Comparison of ENCODE assay signal across 14 cellular contexts in genomic region chr6:93786474-93787330, GRCh38.
DNase-seq lines count a peak whose midpoint lies in the region; TF ChIP-seq lines count a peak whose summit lies in the region.
"Had no signal": no experiment of that assay in that cellular context is flagged by ENCODE, and none has a peak within 500 bp of the region (broad histone marks: within the 10 kb centered on the region; RNA-seq: fewer than 3 reads in every experiment).

No MANE protein-coding gene starts in this region.

- H3K9me3 Mint-ChIP-seq in H9 (no peaks in the 10 kb centered on the region), glutamatergic neuron (ENCODE audit: unreplicated experiment) (no peaks in the 10 kb centered on the region)

- H3K23me2 ChIP-seq in H9 (ENCODE audit: insufficient read length, low read depth, low read length, poor library complexity, severe bottlenecking), result no peaks in the 10 kb centered on the region

- H2BK20ac ChIP-seq in H9 (ENCODE audit: low read depth, low read length, poor library complexity, severe bottlenecking), result no peak overlapping the region

- peak overlapping the region; percentile 90 for H3K27ac ChIP-seq in H9 (ENCODE audit: insufficient read length, low read depth, low read length)
- H3K27ac ChIP-seq: thoracic aorta had no signal

- no peak overlapping the region for H4K8ac ChIP-seq in H9 (replicated peaks; ENCODE audit: insufficient read length, low read depth, low read length)

- no peak overlapping the region for H4K5ac ChIP-seq in H9 (ENCODE audit: insufficient read length, low read depth, low read length)

- H3K14ac ChIP-seq in H9 (ENCODE audit: insufficient read depth, low read length), result no peak overlapping the region

- H2BK5ac ChIP-seq in H9 (ENCODE audit: insufficient read length, low read length), result no peak overlapping the region

- in situ Hi-C loops in GM13976 (cut with MboI; ENCODE audit: low sequenced_read_pairs, unreplicated experiment), result no loop called here

- no peak overlapping the region for H2BK12ac ChIP-seq in H9 (ENCODE audit: insufficient read length, low read depth, low read length)

- no peak overlapping the region for H2AFZ ChIP-seq in H9 (ENCODE audit: low read length)

- H3K4me3 Mint-ChIP-seq in H9 (peak overlapping the region; percentile 35 to 43; a peak in 3 of 5 replicates), glutamatergic neuron (ENCODE audit: unreplicated experiment) (no peak overlapping the region)
- H3K4me3 Mint-ChIP-seq: central memory CD8-positive, alpha-beta T cell; naive B cell had no signal

- H3K27ac Mint-ChIP-seq in H9 (peak overlapping the region; percentile 54 to 99 (median 99)), glutamatergic neuron (ENCODE audit: unreplicated experiment) (no peak overlapping the region)
- H3K27ac Mint-ChIP-seq: naive B cell had no signal

- no peak overlapping the region for H3K23ac ChIP-seq in H9 (ENCODE audit: insufficient read length, low read depth, low read length)

- no peak overlapping the region for H2BK15ac ChIP-seq in H9 (ENCODE audit: low read depth, low read length)

- H3K79me1 ChIP-seq in H9 (ENCODE audit: insufficient read depth, low read depth, low read length, poor library complexity, severe bottlenecking), result no peaks in the 10 kb centered on the region

- H2AK5ac ChIP-seq in H9 (ENCODE audit: insufficient read length, low read length), result no peak overlapping the region

- TF ChIP-seq CTCF in H9 (conservative IDR thresholded peaks at IDR 0.05), result no peak
- TF ChIP-seq CTCF in glutamatergic neuron (IDR thresholded peaks at IDR 0.05; ENCODE audit: partially characterized antibody, unreplicated experiment), result no peak
- no peak for TF ChIP-seq CTCF in GM13976 (IDR thresholded peaks at IDR 0.05; ENCODE audit: borderline replicate concordance, control extremely low read depth, extremely low read depth, insufficient read depth, missing control alignments)

- no peak overlapping the region for H2BK120ac ChIP-seq in H9 (ENCODE audit: low read depth, low read length, poor library complexity, severe bottlenecking)

- peak; percentile 82 for DNase-seq in H9
- peak; percentile 15 for DNase-seq in RPMI7951 (ENCODE audit: low read depth)
- DNase-seq in glutamatergic neuron, result peak; percentile 17
- DNase-seq in renal cortical epithelial cell (ENCODE audit: low read depth), result peak; percentile 89
- DNase-seq in dermis blood vessel endothelial cell, result no peak
- no peak for DNase-seq in GM13976 (ENCODE audit: low spot score)
- DNase-seq in OCI-M2 (lab: John Stamatoyannopoulos, UW; ENCODE audit: unreplicated experiment), result no peak
- DNase-seq: activated gamma-delta T cell, GM23248, naive B cell, NCI-H1092, small intestine had no signal

- no peak overlapping the region for H3K4ac ChIP-seq in H9 (ENCODE audit: low read depth, low read length)

- H3K18ac ChIP-seq in H9 (ENCODE audit: insufficient read length, low read depth, low read length), result no peak overlapping the region

- H3K4me1 ChIP-seq in H9 (ENCODE audit: insufficient read depth, low read length), result peaks cover 10% of the 10 kb centered on the region; the same call in 1 of the 2 replicates

- peak overlapping the region; percentile 39 for H3K4me2 ChIP-seq in H9 (ENCODE audit: insufficient read depth, insufficient read length, low read length)

- H3K4me1 Mint-ChIP-seq in H9 (peaks cover 52 to 57% of the 10 kb centered on the region in 2 experiments), glutamatergic neuron (ENCODE audit: low read depth, unreplicated experiment) (peaks cover 16% of the 10 kb centered on the region)
- H3K4me1 Mint-ChIP-seq: central memory CD8-positive, alpha-beta T cell; naive B cell had no signal

- no peak overlapping the region for H3K56ac ChIP-seq in H9 (ENCODE audit: insufficient read length, low read depth, low read length)

- H4K20me1 ChIP-seq in H9 (ENCODE audit: control insufficient read depth, insufficient read depth, insufficient read length), result no peaks in the 10 kb centered on the region

- no peaks in the 10 kb centered on the region for H3K27me3 ChIP-seq in H9 (ENCODE audit: insufficient read depth, low read length)

- no peaks in the 10 kb centered on the region for H3K9me3 ChIP-seq in H9 (ENCODE audit: control insufficient read depth, low read depth, low read length)
- H3K9me3 ChIP-seq: thoracic aorta had no signal

- no CpG with 5 or more reads among the region's 6 CpGs for WGBS in H9 (ENCODE audit: extremely low coverage, insufficient read length, low lambda C conversion rate)

- H3T11ph ChIP-seq in H9 (ENCODE audit: low read length), result no peak overlapping the region

- peaks cover 0 to 5% (median 3%) of the 10 kb centered on the region in 3 experiments; a peak in 3 of 7 replicates for H3K36me3 Mint-ChIP-seq in H9 (ENCODE audit: insufficient read depth in 1 of 3, low read depth in 3 of 3)
- H3K36me3 Mint-ChIP-seq in glutamatergic neuron (ENCODE audit: unreplicated experiment), result no peaks in the 10 kb centered on the region
- H3K36me3 Mint-ChIP-seq: naive B cell had no signal

- H3K27me3 Mint-ChIP-seq in H9 (ENCODE audit: low read depth) (no peaks in the 10 kb centered on the region), glutamatergic neuron (ENCODE audit: unreplicated experiment) (peaks cover 3% of the 10 kb centered on the region)
- H3K27me3 Mint-ChIP-seq: central memory CD8-positive, alpha-beta T cell; naive B cell had no signal

- H3K9ac ChIP-seq in H9 (ENCODE audit: extremely low read depth, insufficient read length, low read length), result no peak overlapping the region
- H3K9ac ChIP-seq: GM23248 had no signal

- no peak overlapping the region for H4K91ac ChIP-seq in H9 (ENCODE audit: insufficient read length, low read depth, low read length)

- no peaks in the 10 kb centered on the region for H3K79me2 ChIP-seq in H9 (ENCODE audit: insufficient read depth, low read length)

Comparison
In these comparisons a context has a peak if more than half of its experiments do, and no peak if none do; other contexts are left out.
1. DNase-seq: peak in H9 (single experiment), RPMI7951 (single experiment), glutamatergic neuron (single experiment) and renal cortical epithelial cell (single experiment); none in dermis blood vessel endothelial cell (single experiment), GM13976 (single experiment) and OCI-M2 (single experiment).